ENCODE assay signal across 8 cellular contexts in the genomic region with DNA sequence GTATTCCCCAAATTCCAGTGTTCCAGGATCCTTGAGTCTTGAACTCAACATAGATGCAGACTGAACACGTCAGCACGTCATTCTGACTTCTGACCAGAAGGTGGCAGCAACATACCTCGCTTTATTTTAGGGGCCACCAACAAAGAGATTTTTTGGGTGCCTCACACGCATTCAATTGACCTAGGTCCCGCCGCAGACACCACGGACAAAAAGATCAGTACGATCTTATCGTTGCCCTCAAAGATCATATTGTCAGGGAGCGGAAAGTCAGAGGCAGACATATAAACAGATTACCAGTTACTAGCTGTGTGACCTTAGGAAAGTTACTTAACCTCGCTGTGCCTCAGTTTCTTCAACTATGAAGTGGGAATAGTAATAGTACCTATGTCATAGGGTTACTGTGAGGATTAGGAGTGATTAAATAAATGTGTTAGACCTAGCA. TPM values are rescaled to one million over a fixed set of nuclear protein-coding genes. Genes with fewer than 3 reads are reported as not detected.
DNase-seq lines count a peak whose midpoint lies in the region; ATAC-seq and TF ChIP-seq lines count a peak whose summit lies in the region.

No MANE protein-coding gene starts in this region.

- DNase-seq in GM23338 (ENCODE audit: low spot score), result peak; percentile 80
- DNase-seq in SK-MEL-5 (ENCODE audit: low read depth, low spot score), result peak; percentile 72
- DNase-seq in activated naive CD4-positive, alpha-beta T cell treated with anti-CD3 and anti-CD28 coated beads, Interleukin-2, amount 50 U/mL, for 16 hours, result peak; percentile 63
- DNase-seq in glomerular visceral epithelial cell (ENCODE audit: extremely low spot score), result peak; percentile 59
- DNase-seq in retinal pigment epithelial cell (ENCODE audit: low read depth), result no peak
- no peak for DNase-seq in NK-92 treated with Interleukin-12 subunit alpha and Interleukin-12 subunit beta, amount 100 ng/mL, for 24 hours (lab: John Stamatoyannopoulos, UW)

- H3K4me1 ChIP-seq in GM23338 (ENCODE audit: insufficient read depth), result peaks cover 6% of the 10 kb centered on the region

- TF ChIP-seq CTCF in C4-2B (conservative IDR thresholded peaks at IDR 0.05) (peak; percentile 92), GM23338 (conservative IDR thresholded peaks at IDR 0.05; ENCODE audit: low read depth in 2 of 2) (peak; percentile 89), retinal pigment epithelial cell (conservative IDR thresholded peaks at IDR 0.05; ENCODE audit: low read depth, low read length) (peak; percentile 82)

- no peaks in the 10 kb centered on the region; the same call in 2 of the 3 replicates for H3K9me3 Mint-ChIP-seq in GM23338

- H3K27me3 Mint-ChIP-seq in GM23338 (ENCODE audit: insufficient read depth, low read depth, poor library complexity), result peaks cover 44% of the 10 kb centered on the region

- no peak overlapping the region for H2AFZ ChIP-seq in GM23338

- H3F3A ChIP-seq in GM23338 (replicated peaks; ENCODE audit: low read depth), result no peaks in the 10 kb centered on the region

- peaks cover 8% of the 10 kb centered on the region; the same call in 2 of the 3 replicates for H3K4me1 Mint-ChIP-seq in GM23338

- no peak overlapping the region for H3K4me3 ChIP-seq in GM23338
- no peak overlapping the region for H3K4me3 ChIP-seq in retinal pigment epithelial cell (ENCODE audit: low read length)

- no peaks in the 10 kb centered on the region for H3K79me2 ChIP-seq in GM23338 (replicated peaks; ENCODE audit: insufficient read depth)

- in situ Hi-C loops in SK-MEL-5 (cut with HindIII; ENCODE audit: low pct_unique_long_range_greater_than_20kb, low sequenced_read_pairs), result no loop called here

- H3K27ac Mint-ChIP-seq in GM23338, result no peak overlapping the region

- H3K27me3 ChIP-seq in GM23338 (ENCODE audit: insufficient read depth), result peaks cover 57% of the 10 kb centered on the region

- H4K20me1 ChIP-seq in GM23338 (replicated peaks; ENCODE audit: insufficient read depth), result no peaks in the 10 kb centered on the region

- H3K27ac ChIP-seq in C4-2B (no peak overlapping the region), GM23338 (ENCODE audit: low read depth) (no peak overlapping the region)

- H3K4me3 Mint-ChIP-seq in GM23338, result no peak overlapping the region

- ATAC-seq in GM23338 (peak; percentile 38), GM19324 (IDR thresholded peaks at IDR 0.05; ENCODE audit: low FRiP score, unreplicated experiment) (no peak)

- H3K36me3 Mint-ChIP-seq in GM23338 (ENCODE audit: low read depth), result no peaks in the 10 kb centered on the region

- H3K9me2 ChIP-seq in GM23338 (ENCODE audit: insufficient read depth), result no peaks in the 10 kb centered on the region

- H3K36me3 ChIP-seq in GM23338 (ENCODE audit: insufficient read depth), result no peaks in the 10 kb centered on the region

- H3K4me2 ChIP-seq in GM23338, result no peak overlapping the region

TF ChIP-seq in GM23338, 12 proteins besides CTCF, POLR2A, EP300 and RAD21:
- TF ChIP-seq ZNF331 (CRISPR knock-in tag; IDR thresholded peaks at IDR 0.05; ENCODE audit: low read depth), result no peak
- TF ChIP-seq CREB1 (CRISPR knock-in tag; IDR thresholded peaks at IDR 0.05; ENCODE audit: low read depth), result peak; percentile 84
- TF ChIP-seq, protein P1, sequence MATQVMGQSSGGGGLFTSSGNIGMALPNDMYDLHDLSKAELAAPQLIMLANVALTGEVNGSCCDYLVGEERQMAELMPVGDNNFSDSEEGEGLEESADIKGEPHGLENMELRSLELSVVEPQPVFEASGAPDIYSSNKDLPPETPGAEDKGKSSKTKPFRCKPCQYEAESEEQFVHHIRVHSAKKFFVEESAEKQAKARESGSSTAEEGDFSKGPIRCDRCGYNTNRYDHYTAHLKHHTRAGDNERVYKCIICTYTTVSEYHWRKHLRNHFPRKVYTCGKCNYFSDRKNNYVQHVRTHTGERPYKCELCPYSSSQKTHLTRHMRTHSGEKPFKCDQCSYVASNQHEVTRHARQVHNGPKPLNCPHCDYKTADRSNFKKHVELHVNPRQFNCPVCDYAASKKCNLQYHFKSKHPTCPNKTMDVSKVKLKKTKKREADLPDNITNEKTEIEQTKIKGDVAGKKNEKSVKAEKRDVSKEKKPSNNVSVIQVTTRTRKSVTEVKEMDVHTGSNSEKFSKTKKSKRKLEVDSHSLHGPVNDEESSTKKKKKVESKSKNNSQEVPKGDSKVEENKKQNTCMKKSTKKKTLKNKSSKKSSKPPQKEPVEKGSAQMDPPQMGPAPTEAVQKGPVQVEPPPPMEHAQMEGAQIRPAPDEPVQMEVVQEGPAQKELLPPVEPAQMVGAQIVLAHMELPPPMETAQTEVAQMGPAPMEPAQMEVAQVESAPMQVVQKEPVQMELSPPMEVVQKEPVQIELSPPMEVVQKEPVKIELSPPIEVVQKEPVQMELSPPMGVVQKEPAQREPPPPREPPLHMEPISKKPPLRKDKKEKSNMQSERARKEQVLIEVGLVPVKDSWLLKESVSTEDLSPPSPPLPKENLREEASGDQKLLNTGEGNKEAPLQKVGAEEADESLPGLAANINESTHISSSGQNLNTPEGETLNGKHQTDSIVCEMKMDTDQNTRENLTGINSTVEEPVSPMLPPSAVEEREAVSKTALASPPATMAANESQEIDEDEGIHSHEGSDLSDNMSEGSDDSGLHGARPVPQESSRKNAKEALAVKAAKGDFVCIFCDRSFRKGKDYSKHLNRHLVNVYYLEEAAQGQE (IDR thresholded peaks at IDR 0.05; ENCODE audit: unreplicated experiment), result no peak

RNA-seq across cellular contexts. Expression of a gene that starts 6.5 kb away (rescaled TPM):
- 0.24 and 0.62 TPM in 2 replicates for total RNA-seq in GM23338 (2014; rRNA removed; shearing (Covaris generic))
- 0.36 and 0.43 TPM in 2 replicates for polyA plus RNA-seq in GM23338 (2016; fragmentation: Nextera tagmentation; extraction: Ambion mirVana)
- not detected in 2 replicates for total RNA-seq in SK-MEL-5 (2014; rRNA removed; shearing (Covaris generic))
- polyA plus RNA-seq in SK-MEL-5 (2015; cell fraction: cytosol; rRNA removed), result 0.52 and 1.1 TPM in 2 replicates
- polyA plus RNA-seq in SK-MEL-5 (2015; cell fraction: nucleus; rRNA removed), result 0.05 TPM in 1 of 2 replicates, not detected in the other

RNA-seq across cellular contexts. Expression of a gene that starts 23.6 kb away (rescaled TPM):
- 608 and 728 TPM in 2 replicates for total RNA-seq in GM23338 (2014; rRNA removed; shearing (Covaris generic))
- 187 and 191 TPM in 2 replicates for polyA plus RNA-seq in GM23338 (2016; fragmentation: Nextera tagmentation; extraction: Ambion mirVana)
- 315 and 342 TPM in 2 replicates for total RNA-seq in SK-MEL-5 (2014; rRNA removed; shearing (Covaris generic))
- polyA plus RNA-seq in SK-MEL-5 (2015; cell fraction: cytosol; rRNA removed), result 818 and 873 TPM in 2 replicates
- 183 and 259 TPM in 2 replicates for polyA plus RNA-seq in SK-MEL-5 (2015; cell fraction: nucleus; rRNA removed)

RNA-seq across cellular contexts. Expression of a gene that starts 34.6 kb away (rescaled TPM):
- 27.6 and 46.4 TPM in 2 replicates for total RNA-seq in GM23338 (2014; rRNA removed; shearing (Covaris generic))
- polyA plus RNA-seq in GM23338 (2016; fragmentation: Nextera tagmentation; extraction: Ambion mirVana), result 44.7 and 47.5 TPM in 2 replicates
- 17.9 and 28.6 TPM in 2 replicates for total RNA-seq in SK-MEL-5 (2014; rRNA removed; shearing (Covaris generic))
- 28.9 and 38.2 TPM in 2 replicates for polyA plus RNA-seq in SK-MEL-5 (2015; cell fraction: cytosol; rRNA removed)
- polyA plus RNA-seq in SK-MEL-5 (2015; cell fraction: nucleus; rRNA removed), result 113 and 141 TPM in 2 replicates

RNA-seq across cellular contexts. Expression of a gene that starts 48.6 kb away (rescaled TPM):
- total RNA-seq in GM23338 (2014; rRNA removed; shearing (Covaris generic)), result 0.12 TPM in 1 of 2 replicates, not detected in the other
- polyA plus RNA-seq in GM23338 (2016; fragmentation: Nextera tagmentation; extraction: Ambion mirVana), result not detected in 2 replicates
- total RNA-seq in SK-MEL-5 (2014; rRNA removed; shearing (Covaris generic)), result 3.5 and 3.6 TPM in 2 replicates
- 4.7 and 5.0 TPM in 2 replicates for polyA plus RNA-seq in SK-MEL-5 (2015; cell fraction: cytosol; rRNA removed)
- polyA plus RNA-seq in SK-MEL-5 (2015; cell fraction: nucleus; rRNA removed), result 1.3 and 2.8 TPM in 2 replicates

RNA-seq across cellular contexts. Expression of a gene that starts 58.3 kb away (rescaled TPM):
- total RNA-seq in GM23338 (2014; rRNA removed; shearing (Covaris generic)), result 0.10 TPM in 1 of 2 replicates, not detected in the other
- polyA plus RNA-seq in GM23338 (2016; fragmentation: Nextera tagmentation; extraction: Ambion mirVana), result not detected in 2 replicates
- 11.9 and 13.2 TPM in 2 replicates for total RNA-seq in SK-MEL-5 (2014; rRNA removed; shearing (Covaris generic))
- 12.6 and 13.1 TPM in 2 replicates for polyA plus RNA-seq in SK-MEL-5 (2015; cell fraction: cytosol; rRNA removed)
- polyA plus RNA-seq in SK-MEL-5 (2015; cell fraction: nucleus; rRNA removed), result 11.6 and 13.5 TPM in 2 replicates

Comparison
In these comparisons a context has a peak if more than half of its experiments do, and no peak if none do; other contexts are left out.
1. DNase-seq: peak in GM23338 (single experiment), SK-MEL-5 (single experiment), activated naive CD4-positive, alpha-beta T cell treated with anti-CD3 and anti-CD28 coated beads, Interleukin-2, amount 50 U/mL, for 16 hours (single experiment) and glomerular visceral epithelial cell (single experiment); none in retinal pigment epithelial cell (single experiment) and NK-92 treated with Interleukin-12 subunit alpha and Interleukin-12 subunit beta, amount 100 ng/mL, for 24 hours (single experiment).
2. Peak in every context shown above with its lines, with median percentiles within 50 percentile points of each other: CTCF ChIP-seq.